13 cellular contexts compared by ENCODE assay signal in genomic region chr17:57923182-57923872, GRCh38.
"Had no signal": no experiment of that assay in that cellular context is flagged by ENCODE, and none has a peak within 500 bp of the region (broad histone marks: within the 10 kb centered on the region; RNA-seq: fewer than 3 reads in every experiment).

No MANE protein-coding gene starts in this region.

- H3K27ac ChIP-seq: cardiac muscle cell, pancreas, upper lobe of right lung had no signal

- DNase-seq: activated CD4-positive, alpha-beta T cell treated with anti-CD3 and anti-CD28 coated beads, Interleukin-2, amount 50 U/mL, for 1 hour; activated gamma-delta T cell treated with Interleukin-2 at 50 U/mL for 16 hours; activated naive CD8-positive, alpha-beta T cell treated with anti-CD3 and anti-CD28 coated beads, Interleukin-2, amount 50 U/mL, for 24 hours; activated T-cell treated with anti-CD3 and anti-CD28 coated beads, Interleukin-2, amount 50 U/mL, for 4 hours; colonic mucosa; effector CD4-positive, alpha-beta T cell; mesenchymal stem cell; pancreas; retina; upper lobe of right lung had no signal

- H3K36me3 ChIP-seq: cardiac muscle cell, colonic mucosa, left ventricle myocardium inferior, pancreas, upper lobe of right lung had no signal

- H3K4me3 ChIP-seq: cardiac muscle cell, colonic mucosa, left ventricle myocardium inferior, pancreas, skin epidermis, upper lobe of right lung had no signal

- H3K27me3 ChIP-seq: cardiac muscle cell, colonic mucosa, pancreas, upper lobe of right lung had no signal

- ATAC-seq: activated naive CD8-positive, alpha-beta T cell treated with anti-CD3 and anti-CD28 coated beads, Interleukin-2, amount 50 U/mL, for 24 hours; activated T-cell treated with anti-CD3 and anti-CD28 coated beads, Interleukin-2, amount 50 U/mL, for 4 hours; pancreas; upper lobe of right lung had no signal

- H3K9me3 ChIP-seq: colonic mucosa, left ventricle myocardium inferior, pancreas, upper lobe of right lung had no signal
